ENCODE assay signal across 27 cellular contexts in genomic region chr7:111370002-111370401, GRCh38.
"Had no signal": no experiment of that assay in that cellular context is flagged by ENCODE, and none has a peak within 500 bp of the region (broad histone marks: within the 10 kb centered on the region; RNA-seq: fewer than 3 reads in every experiment).

No MANE protein-coding gene starts in this region.

- H3K4me3 ChIP-seq: ascending aorta, heart left ventricle, lower lobe of right lung, mucosa of descending colon, tibial nerve had no signal

- ATAC-seq: effector memory CD8-positive, alpha-beta T cell; heart left ventricle; left lobe of liver; lower lobe of right lung; mucosa of descending colon; natural killer cell treated with Interleukin-12 subunit alpha and Interleukin-12 subunit beta and Interleukin-15 and Interleukin-18, amount 100 ng/mL, for 72 hours; right cardiac atrium had no signal

- H3K27me3 ChIP-seq: ascending aorta, heart left ventricle, tibial nerve had no signal

- H3K27ac ChIP-seq: ascending aorta, heart left ventricle, lower lobe of right lung, tibial nerve had no signal

- H3K36me3 Mint-ChIP-seq: activated naive CD4-positive, alpha-beta T cell treated with anti-CD3 and anti-CD28 coated beads, Interleukin-2, amount 10 ng/mL, durations not matched to agents 7 days and 5 days; activated naive CD8-positive, alpha-beta T cell treated with anti-CD3 and anti-CD28 coated beads, Interleukin-2, amount 10 ng/mL, durations not matched to agents 7 days and 5 days; brain; natural killer cell treated with Interleukin-12 subunit alpha and Interleukin-12 subunit beta and Interleukin-15 and Interleukin-18, amount 100 ng/mL, for 72 hours had no signal

- H3K4me3 Mint-ChIP-seq: activated CD4-positive, alpha-beta memory T cell treated with anti-CD3 and anti-CD28 coated beads, Interleukin-2, amount 10 ng/mL, durations not matched to agents 7 days and 5 days; activated CD4-positive, alpha-beta T cell treated with anti-CD3 and anti-CD28 coated beads, Interleukin-2, amount 10 ng/mL, durations not matched to agents 7 days and 5 days; activated naive CD4-positive, alpha-beta T cell treated with anti-CD3 and anti-CD28 coated beads, Interleukin-2, amount 10 ng/mL, durations not matched to agents 7 days and 5 days; activated naive CD8-positive, alpha-beta T cell treated with anti-CD3 and anti-CD28 coated beads, Interleukin-2, amount 10 ng/mL, durations not matched to agents 7 days and 5 days; activated T-cell treated with anti-CD3 and anti-CD28 coated beads, Interleukin-2, amount 50 U/mL, for 24 hours; brain; effector memory CD8-positive, alpha-beta T cell; immature natural killer cell; natural killer cell treated with Interleukin-12 subunit alpha and Interleukin-12 subunit beta and Interleukin-15 and Interleukin-18, amount 100 ng/mL, for 72 hours had no signal

- H3K27ac Mint-ChIP-seq: activated CD4-positive, alpha-beta memory T cell treated with anti-CD3 and anti-CD28 coated beads, Interleukin-2, amount 10 ng/mL, durations not matched to agents 7 days and 5 days; activated CD4-positive, alpha-beta T cell treated with anti-CD3 and anti-CD28 coated beads, Interleukin-2, amount 10 ng/mL, durations not matched to agents 7 days and 5 days; activated naive CD4-positive, alpha-beta T cell treated with anti-CD3 and anti-CD28 coated beads, Interleukin-2, amount 10 ng/mL, durations not matched to agents 7 days and 5 days; activated naive CD8-positive, alpha-beta T cell treated with anti-CD3 and anti-CD28 coated beads, Interleukin-2, amount 10 ng/mL, durations not matched to agents 7 days and 5 days; activated T-cell treated with anti-CD3 and anti-CD28 coated beads, Interleukin-2, amount 50 U/mL, for 24 hours; brain; effector memory CD8-positive, alpha-beta T cell; immature natural killer cell; natural killer cell treated with Interleukin-12 subunit alpha and Interleukin-12 subunit beta and Interleukin-15 and Interleukin-18, amount 100 ng/mL, for 72 hours had no signal

- H3K4me1 Mint-ChIP-seq: activated CD4-positive, alpha-beta memory T cell treated with anti-CD3 and anti-CD28 coated beads, Interleukin-2, amount 10 ng/mL, durations not matched to agents 7 days and 5 days; activated CD4-positive, alpha-beta T cell treated with anti-CD3 and anti-CD28 coated beads, Interleukin-2, amount 10 ng/mL, durations not matched to agents 7 days and 5 days; activated naive CD4-positive, alpha-beta T cell treated with anti-CD3 and anti-CD28 coated beads, Interleukin-2, amount 10 ng/mL, durations not matched to agents 7 days and 5 days; activated naive CD8-positive, alpha-beta T cell treated with anti-CD3 and anti-CD28 coated beads, Interleukin-2, amount 10 ng/mL, durations not matched to agents 7 days and 5 days; brain; immature natural killer cell had no signal

- H3K27me3 Mint-ChIP-seq: activated CD4-positive, alpha-beta memory T cell treated with anti-CD3 and anti-CD28 coated beads, Interleukin-2, amount 10 ng/mL, durations not matched to agents 7 days and 5 days; activated CD4-positive, alpha-beta T cell treated with anti-CD3 and anti-CD28 coated beads, Interleukin-2, amount 10 ng/mL, durations not matched to agents 7 days and 5 days; activated naive CD4-positive, alpha-beta T cell treated with anti-CD3 and anti-CD28 coated beads, Interleukin-2, amount 10 ng/mL, durations not matched to agents 7 days and 5 days; activated naive CD8-positive, alpha-beta T cell treated with anti-CD3 and anti-CD28 coated beads, Interleukin-2, amount 10 ng/mL, durations not matched to agents 7 days and 5 days; activated T-cell treated with anti-CD3 and anti-CD28 coated beads, Interleukin-2, amount 50 U/mL, for 24 hours; brain; effector memory CD8-positive, alpha-beta T cell; natural killer cell treated with Interleukin-12 subunit alpha and Interleukin-12 subunit beta and Interleukin-15 and Interleukin-18, amount 100 ng/mL, for 72 hours had no signal

- H3K4me1 ChIP-seq: ascending aorta, heart left ventricle, lower lobe of right lung, tibial nerve had no signal

- H3K9me3 Mint-ChIP-seq: activated CD4-positive, alpha-beta memory T cell treated with anti-CD3 and anti-CD28 coated beads, Interleukin-2, amount 10 ng/mL, durations not matched to agents 7 days and 5 days; activated CD4-positive, alpha-beta T cell treated with anti-CD3 and anti-CD28 coated beads, Interleukin-2, amount 10 ng/mL, durations not matched to agents 7 days and 5 days; activated naive CD4-positive, alpha-beta T cell treated with anti-CD3 and anti-CD28 coated beads, Interleukin-2, amount 10 ng/mL, durations not matched to agents 7 days and 5 days; activated naive CD8-positive, alpha-beta T cell treated with anti-CD3 and anti-CD28 coated beads, Interleukin-2, amount 10 ng/mL, durations not matched to agents 7 days and 5 days; activated T-cell treated with anti-CD3 and anti-CD28 coated beads, Interleukin-2, amount 50 U/mL, for 24 hours; brain; effector memory CD8-positive, alpha-beta T cell had no signal

- DNase-seq: activated CD4-positive, alpha-beta memory T cell treated with anti-CD3 and anti-CD28 coated beads, Interleukin-2, amount 10 ng/mL, durations not matched to agents 7 days and 5 days; activated CD4-positive, alpha-beta T cell treated with anti-CD3 and anti-CD28 coated beads, Interleukin-2, amount 10 ng/mL, durations not matched to agents 7 days and 5 days; activated CD4-positive, CD25-positive, alpha-beta regulatory T cell treated with anti-CD3 and anti-CD28 coated beads, Interleukin-2, amount 50 U/mL, for 72 hours; activated CD8-positive, alpha-beta memory T cell treated with anti-CD3 and anti-CD28 coated beads, Interleukin-2, amount 50 U/mL, for 48 hours; activated gamma-delta T cell; activated naive CD4-positive, alpha-beta T cell treated with anti-CD3 and anti-CD28 coated beads, Interleukin-2, amount 10 ng/mL, durations not matched to agents 7 days and 5 days; activated naive CD8-positive, alpha-beta T cell treated with anti-CD3 and anti-CD28 coated beads, Interleukin-2, amount 10 ng/mL, durations not matched to agents 7 days and 5 days; activated T-cell treated with anti-CD3 and anti-CD28 coated beads, Interleukin-2, amount 50 U/mL, for 24 hours; caudate nucleus; cortex of kidney; effector memory CD8-positive, alpha-beta T cell; heart left ventricle; hypothalamus; immature natural killer cell; kidney glomerular epithelial cell; lower lobe of right lung; mucosa of descending colon; right cardiac atrium; stimulated activated CD4-positive, alpha-beta T cell treated with anti-CD3 and anti-CD28 coated beads, Interleukin-15, amount 100 ng/mL, for 24 hours; stimulated activated CD4-positive, alpha-beta T cell treated with anti-CD3 and anti-CD28 coated beads, Interleukin-2, amount 100 ng/mL, for 24 hours; stimulated activated naive CD4-positive, alpha-beta T cell; T-helper 2 cell had no signal

- H3K9me3 ChIP-seq: ascending aorta, heart left ventricle, lower lobe of right lung, mucosa of descending colon, tibial nerve had no signal

- H3K36me3 ChIP-seq: ascending aorta, heart left ventricle, lower lobe of right lung, tibial nerve had no signal
